ENCODE assay signal across 1 cellular context in genomic region chr1:9128520-9129371, GRCh38.
TF ChIP-seq lines count a peak whose summit lies in the region.

Gene GPR157 (minus strand): TSS chr1:9129102. CDS start chr1:9129027, 75 bp downstream.

TF ChIP-seq in K562, 482 proteins besides CTCF, POLR2A, EP300 and RAD21 (continued from another document and continues in another):
- TF ChIP-seq ZNF639 (CRISPR knock-in tag; conservative IDR thresholded peaks at IDR 0.05 in 1 of 2, IDR thresholded peaks at IDR 0.05 in 1 of 2) = peak in 1 of 2 experiments; percentile 48; a peak in 1 of 4 replicates
- no peak for TF ChIP-seq PKNOX1 (IDR thresholded peaks at IDR 0.05)
- TF ChIP-seq IFI16 (CRISPR knock-in tag; IDR thresholded peaks at IDR 0.05) = no peak
- TF ChIP-seq XRCC5 (IDR thresholded peaks at IDR 0.05; ENCODE audit: low read depth, low read length) = no peak
- TF ChIP-seq PHF21A (IDR thresholded peaks at IDR 0.05; ENCODE audit: borderline replicate concordance, low read depth) = no peak
- TF ChIP-seq U2AF2 (optimal IDR thresholded peaks at IDR 0.05; ENCODE audit: low read depth, low read length) = no peak
- TF ChIP-seq COPS2 (conservative IDR thresholded peaks at IDR 0.05) = no peak
- TF ChIP-seq TFAM (CRISPR knock-in tag; conservative IDR thresholded peaks at IDR 0.05) = no peak
- no peak for TF ChIP-seq PRPF4 (IDR thresholded peaks at IDR 0.05; ENCODE audit: insufficient read depth, low read depth, low read length, poor library complexity, severe bottlenecking)
- TF ChIP-seq MBD1 (CRISPR knock-in tag; IDR thresholded peaks at IDR 0.05) = peak; percentile 60; the same call in 1 of the 2 replicates
- TF ChIP-seq NFYB (IDR thresholded peaks at IDR 0.05; ENCODE audit: extremely low read depth, insufficient read length) = no peak
- no peak for TF ChIP-seq HLTF (IDR thresholded peaks at IDR 0.05)
- no peak for TF ChIP-seq PURB (CRISPR knock-in tag; IDR thresholded peaks at IDR 0.05; ENCODE audit: low read depth)
- no peak for TF ChIP-seq SNIP1 (IDR thresholded peaks at IDR 0.05; ENCODE audit: low read depth)
- TF ChIP-seq ZNF778 (CRISPR knock-in tag; IDR thresholded peaks at IDR 0.05) = no peak
- TF ChIP-seq SETDB1 (IDR thresholded peaks at IDR 0.05; ENCODE audit: low read length) = no peak
- TF ChIP-seq SP2 (IDR thresholded peaks at IDR 0.05; ENCODE audit: extremely low read depth, low read depth, low read length, poor library complexity, severe bottlenecking) = no peak
- no peak for TF ChIP-seq NFXL1 (CRISPR knock-in tag; IDR thresholded peaks at IDR 0.05)
- TF ChIP-seq KDM2B (CRISPR knock-in tag; IDR thresholded peaks at IDR 0.05) = 0 out of 2 replicates have a peak, but pooled peaks have one; percentile 17
- TF ChIP-seq HNRNPUL1 (IDR thresholded peaks at IDR 0.05; ENCODE audit: low read length) = no peak
- no peak for TF ChIP-seq PBX2 (CRISPR knock-in tag; IDR thresholded peaks at IDR 0.05; ENCODE audit: low read depth)
- no peak for TF ChIP-seq PBX2 (tag; conservative IDR thresholded peaks at IDR 0.05; ENCODE audit: low read depth)
- TF ChIP-seq PCBP1 (IDR thresholded peaks at IDR 0.05; ENCODE audit: low read depth, low read length, poor library complexity, severe bottlenecking) = no peak
- no peak for TF ChIP-seq NR1H2 (CRISPR knock-in tag; IDR thresholded peaks at IDR 0.05)
- no peak for TF ChIP-seq ELF2 (CRISPR knock-in tag; IDR thresholded peaks at IDR 0.05)
- no peak for TF ChIP-seq LARP7 (IDR thresholded peaks at IDR 0.05)
- TF ChIP-seq NONO (IDR thresholded peaks at IDR 0.05; ENCODE audit: low read depth in 2 of 2, low read length in 1 of 2) = peak in 1 of 2 experiments; percentile 82; a peak in 1 of 4 replicates
- TF ChIP-seq MYBL2 (IDR thresholded peaks at IDR 0.05; ENCODE audit: low read depth) = no peak
- TF ChIP-seq MYBL2 (CRISPR knock-in tag; IDR thresholded peaks at IDR 0.05; ENCODE audit: borderline replicate concordance) = no peak
- TF ChIP-seq ZBTB33 (CRISPR knock-in tag; IDR thresholded peaks at IDR 0.05) = peak; percentile 69; the same call in 1 of the 2 replicates
- no peak for TF ChIP-seq ZNF280A (IDR thresholded peaks at IDR 0.05; ENCODE audit: low read depth, partially characterized antibody)
- peak; percentile 21 for TF ChIP-seq RBM22 (IDR thresholded peaks at IDR 0.05; ENCODE audit: low read depth, low read length, poor library complexity, severe bottlenecking)
- no peak for TF ChIP-seq UBTF (IDR thresholded peaks at IDR 0.05; ENCODE audit: borderline replicate concordance in 1 of 2, low read depth in 2 of 2, low read length in 2 of 2)
- no peak for TF ChIP-seq TCF3 (CRISPR knock-in tag; IDR thresholded peaks at IDR 0.05)
- TF ChIP-seq MTA2 (IDR thresholded peaks at IDR 0.05; ENCODE audit: low read depth) = no peak
- no peak for TF ChIP-seq PTTG1 (tag; IDR thresholded peaks at IDR 0.05; ENCODE audit: low read depth)
- TF ChIP-seq FOXP1 (CRISPR knock-in tag; IDR thresholded peaks at IDR 0.05) = peak; percentile 80; the same call in 1 of the 2 replicates
- no peak for TF ChIP-seq CHAMP1 (IDR thresholded peaks at IDR 0.05)
- no peak for TF ChIP-seq HSF4 (CRISPR knock-in tag; IDR thresholded peaks at IDR 0.05; ENCODE audit: borderline replicate concordance)
- no peak for TF ChIP-seq NCOA4 (IDR thresholded peaks at IDR 0.05; ENCODE audit: partially characterized antibody)
- TF ChIP-seq SAFB (IDR thresholded peaks at IDR 0.05; ENCODE audit: borderline replicate concordance, low read depth, low read length) = no peak
- TF ChIP-seq PHTF2 (CRISPR knock-in tag; IDR thresholded peaks at IDR 0.05) = no peak
- no peak for TF ChIP-seq E2F4 (CRISPR knock-in tag; IDR thresholded peaks at IDR 0.05; ENCODE audit: low read depth)
- peak; percentile 75 for TF ChIP-seq NCOA6 (IDR thresholded peaks at IDR 0.05)
